In genomic region chr18:51197661-51198424, GRCh38 we compare ENCODE assay signal across 8 cellular contexts. TPM values are rescaled to one million over a fixed set of nuclear protein-coding genes. Genes with fewer than 3 reads are reported as not detected.
DNase-seq lines count a peak whose midpoint lies in the region; ATAC-seq and TF ChIP-seq lines count a peak whose summit lies in the region.

MEX3C (minus strand) TSS chr18:51197681; CDS start chr18:51197320, 361 bp downstream.

- H3K27ac Mint-ChIP-seq in activated CD4-positive, alpha-beta T cell treated with anti-CD3 and anti-CD28 coated beads, Interleukin-2, amount 10 ng/mL, durations not matched to agents 24 days and 14 days, result peak within 1 kb of the TSS; percentile 98

- peak; percentile 65 for ATAC-seq in GM19328 (IDR thresholded peaks at IDR 0.05; ENCODE audit: unreplicated experiment)
- ATAC-seq in HG03520 (IDR thresholded peaks at IDR 0.05; ENCODE audit: unreplicated experiment), result peak; percentile 76

- peak within 1 kb of the TSS; percentile 94 for H3K4me3 Mint-ChIP-seq in activated CD4-positive, alpha-beta T cell treated with anti-CD3 and anti-CD28 coated beads, Interleukin-2, amount 10 ng/mL, durations not matched to agents 24 days and 14 days

- peak within 1 kb of the TSS; percentile 95 for H3K4me3 ChIP-seq in coronary artery

- H3K27me3 Mint-ChIP-seq in activated CD4-positive, alpha-beta T cell treated with anti-CD3 and anti-CD28 coated beads, Interleukin-2, amount 10 ng/mL, durations not matched to agents 24 days and 14 days, result no peaks in the 10 kb centered on the region

- H3K9me3 Mint-ChIP-seq in activated CD4-positive, alpha-beta T cell treated with anti-CD3 and anti-CD28 coated beads, Interleukin-2, amount 10 ng/mL, durations not matched to agents 24 days and 14 days, result no peaks in the 10 kb centered on the region

- peaks cover 21% of the 10 kb centered on the region for H3K4me1 Mint-ChIP-seq in activated CD4-positive, alpha-beta T cell treated with anti-CD3 and anti-CD28 coated beads, Interleukin-2, amount 10 ng/mL, durations not matched to agents 24 days and 14 days

- H3K27me3 ChIP-seq in layer of hippocampus (ENCODE audit: control insufficient read depth, insufficient read depth, low read length), result no peaks in the 10 kb centered on the region

- intact Hi-C loops in activated CD4-positive, alpha-beta T cell treated with anti-CD3 and anti-CD28 coated beads, Interleukin-2, amount 10 ng/mL, durations not matched to agents 24 days and 14 days (cut with micrococcal nuclease), result loop anchor here (1.0 to 5.0 kb wide), 8 partner anchors 13 to 911 kb away; partner anchors contain the start of genes CXXC1, ELAC1, SKA1 and SMAD4

- peaks cover 23% of the 10 kb centered on the region for H3K36me3 Mint-ChIP-seq in activated CD4-positive, alpha-beta T cell treated with anti-CD3 and anti-CD28 coated beads, Interleukin-2, amount 10 ng/mL, durations not matched to agents 24 days and 14 days (ENCODE audit: low read depth)

- H3K27ac ChIP-seq in C4-2B, result peak within 1 kb of the TSS; percentile 82
- peak within 1 kb of the TSS; percentile 98 to 100 for H3K27ac ChIP-seq in coronary artery
- H3K27ac ChIP-seq in layer of hippocampus (ENCODE audit: low read depth, low read length), result peak within 1 kb of the TSS; percentile 95

- DNase-seq in NCI-H526 treated with DMSO at 0.1 percent for 48 hours (lab: John Stamatoyannopoulos, UW) (peak; percentile 99), coronary artery (ENCODE audit: low spot score) (peak; percentile 100)
- DNase-seq in activated CD4-positive, alpha-beta T cell treated with anti-CD3 and anti-CD28 coated beads, Interleukin-2, amount 10 ng/mL, durations not matched to agents 24 days and 14 days, result peak; percentile 100
- DNase-seq in stimulated activated CD4-positive, alpha-beta T cell treated with anti-CD3 and anti-CD28 coated beads, Interleukin-1b, Interleukin-23, amount 100 ng/mL, for 4 hours (ENCODE audit: low read depth in 2 of 2), result peak; percentile 98

- TF ChIP-seq CTCF in C4-2B (conservative IDR thresholded peaks at IDR 0.05), result peak; percentile 6; the same call in 1 of the 2 replicates
- peak; percentile 24 for TF ChIP-seq CTCF in coronary artery (IDR thresholded peaks at IDR 0.05)

RNA-seq across cellular contexts. Expression of gene MEX3C, which starts in this region (rescaled TPM):
- total RNA-seq in activated CD4-positive, alpha-beta T cell treated with anti-CD3 and anti-CD28 coated beads, Interleukin-2, amount 10 ng/mL, durations not matched to agents 24 days and 14 days, result 57.4 and 62.6 TPM in 2 replicates

Comparison
In these comparisons a context has a peak if more than half of its experiments do, and no peak if none do; other contexts are left out.
1. Peak in every context shown above with its lines: DNase-seq, ATAC-seq, H3K4me3 ChIP-seq and H3K27ac ChIP-seq.